Comparison of ENCODE assay signal across 17 cellular contexts in genomic region chr7:78794101-78794500, GRCh38.
"Had no signal": no experiment of that assay in that cellular context is flagged by ENCODE, and none has a peak within 500 bp of the region (broad histone marks: within the 10 kb centered on the region; RNA-seq: fewer than 3 reads in every experiment).

No MANE protein-coding gene starts in this region.

- H3K27me3 Mint-ChIP-seq: activated CD4-positive, alpha-beta memory T cell treated with anti-CD3 and anti-CD28 coated beads for 36 hours; activated naive CD8-positive, alpha-beta T cell treated with anti-CD3 and anti-CD28 coated beads, Interleukin-2, amount 10 ng/mL, durations not matched to agents 7 days and 5 days; effector memory CD8-positive, alpha-beta T cell; natural killer cell treated with Interleukin-12 subunit alpha and Interleukin-12 subunit beta and Interleukin-15 and Interleukin-18, amount 100 ng/mL, for 72 hours; stimulated activated naive B cell treated with anti-CD40 and anti-IgM and Interleukin-4, amounts not matched to agents 10 μg/mL and 1 μg/mL and 100 μg/mL, for 72 hours had no signal

- H3K9me3 ChIP-seq: prostate gland, transverse colon had no signal

- H3K27ac ChIP-seq: epithelial cell of prostate, prostate gland, transverse colon had no signal

- H3K27ac Mint-ChIP-seq: activated CD4-positive, alpha-beta memory T cell treated with anti-CD3 and anti-CD28 coated beads for 36 hours; activated naive CD8-positive, alpha-beta T cell treated with anti-CD3 and anti-CD28 coated beads, Interleukin-2, amount 10 ng/mL, durations not matched to agents 7 days and 5 days; effector memory CD8-positive, alpha-beta T cell; natural killer cell treated with Interleukin-12 subunit alpha and Interleukin-12 subunit beta and Interleukin-15 and Interleukin-18, amount 100 ng/mL, for 72 hours; stimulated activated naive B cell treated with anti-CD40 and anti-IgM and Interleukin-4, amounts not matched to agents 10 μg/mL and 1 μg/mL and 100 μg/mL, for 72 hours had no signal

- H3K4me3 ChIP-seq: prostate gland, transverse colon had no signal

- H3K4me3 Mint-ChIP-seq: activated CD4-positive, alpha-beta memory T cell treated with anti-CD3 and anti-CD28 coated beads for 36 hours; activated naive CD8-positive, alpha-beta T cell treated with anti-CD3 and anti-CD28 coated beads, Interleukin-2, amount 10 ng/mL, durations not matched to agents 7 days and 5 days; activated T-cell treated with anti-CD3 and anti-CD28 coated beads, Interleukin-2, amount 50 U/mL, for 4 hours; effector memory CD8-positive, alpha-beta T cell; natural killer cell treated with Interleukin-12 subunit alpha and Interleukin-12 subunit beta and Interleukin-15 and Interleukin-18, amount 100 ng/mL, for 72 hours; stimulated activated naive B cell treated with anti-CD40 and anti-IgM and Interleukin-4, amounts not matched to agents 10 μg/mL and 1 μg/mL and 100 μg/mL, for 72 hours had no signal

- H3K4me1 Mint-ChIP-seq: activated naive CD8-positive, alpha-beta T cell treated with anti-CD3 and anti-CD28 coated beads, Interleukin-2, amount 10 ng/mL, durations not matched to agents 7 days and 5 days; stimulated activated naive B cell treated with anti-CD40 and anti-IgM and Interleukin-4, amounts not matched to agents 10 μg/mL and 1 μg/mL and 100 μg/mL, for 72 hours had no signal

- H3K36me3 Mint-ChIP-seq: activated CD4-positive, alpha-beta memory T cell treated with anti-CD3 and anti-CD28 coated beads for 36 hours; activated naive CD8-positive, alpha-beta T cell treated with anti-CD3 and anti-CD28 coated beads, Interleukin-2, amount 10 ng/mL, durations not matched to agents 7 days and 5 days; natural killer cell treated with Interleukin-12 subunit alpha and Interleukin-12 subunit beta and Interleukin-15 and Interleukin-18, amount 100 ng/mL, for 72 hours; stimulated activated naive B cell treated with anti-CD40 and anti-IgM and Interleukin-4, amounts not matched to agents 10 μg/mL and 1 μg/mL and 100 μg/mL, for 72 hours had no signal

- ATAC-seq: activated T-cell treated with anti-CD3 and anti-CD28 coated beads, Interleukin-2, amount 50 U/mL, for 4 hours; effector memory CD8-positive, alpha-beta T cell; left colon; natural killer cell treated with Interleukin-12 subunit alpha and Interleukin-12 subunit beta and Interleukin-15 and Interleukin-18, amount 100 ng/mL, for 72 hours; sciatic nerve; stimulated activated naive B cell treated with anti-CD40 and anti-IgM and Interleukin-4, amounts not matched to agents 10 μg/mL and 1 μg/mL and 100 μg/mL, for 72 hours had no signal

- DNase-seq: activated CD4-positive, alpha-beta memory T cell treated with anti-CD3 and anti-CD28 coated beads for 36 hours; activated CD4-positive, alpha-beta T cell treated with anti-CD3 and anti-CD28 coated beads for 1 hour; activated gamma-delta T cell treated with Interleukin-2 at 50 U/mL for 16 hours; activated naive CD8-positive, alpha-beta T cell treated with anti-CD3 and anti-CD28 coated beads, Interleukin-2, amount 10 ng/mL, durations not matched to agents 7 days and 5 days; activated T-cell treated with anti-CD3 and anti-CD28 coated beads, Interleukin-2, amount 50 U/mL, for 4 hours; cortex of kidney; effector memory CD8-positive, alpha-beta T cell; glutamatergic neuron; left colon; stimulated activated CD4-positive, alpha-beta T cell treated with anti-CD3 and anti-CD28 coated beads, Interleukin-2, amount 100 ng/mL, for 24 hours; stimulated activated naive B cell treated with anti-CD40 and anti-IgM and Interleukin-4, amounts not matched to agents 10 μg/mL and 1 μg/mL and 100 μg/mL, for 72 hours; substantia nigra; transverse colon had no signal

- H3K9me3 Mint-ChIP-seq: stimulated activated naive B cell treated with anti-CD40 and anti-IgM and Interleukin-4, amounts not matched to agents 10 μg/mL and 1 μg/mL and 100 μg/mL, for 72 hours had no signal

- H3K4me1 ChIP-seq: prostate gland had no signal

- H3K27me3 ChIP-seq: transverse colon had no signal

- H3K36me3 ChIP-seq: prostate gland, transverse colon had no signal
